In the genomic region with DNA sequence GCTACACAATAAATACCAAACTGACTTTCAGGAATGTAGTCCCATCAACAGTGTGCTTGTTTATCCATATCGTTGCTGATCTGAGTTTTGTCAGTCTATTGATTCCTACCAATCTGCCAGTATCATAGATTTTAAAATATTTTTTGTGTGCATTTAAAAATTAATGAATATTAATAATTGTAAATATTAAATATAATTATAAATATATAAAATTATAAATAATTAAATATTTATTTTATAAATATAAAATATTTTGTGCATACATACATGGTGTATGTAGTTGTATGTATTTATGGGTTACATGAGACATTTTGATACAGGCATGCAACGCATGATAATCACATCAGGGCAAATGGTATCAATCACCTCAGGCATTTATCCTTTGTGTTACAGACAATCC, we compare ENCODE assay signal across 25 cellular contexts.
"Had no signal": no experiment of that assay in that cellular context is flagged by ENCODE, and none has a peak within 500 bp of the region (broad histone marks: within the 10 kb centered on the region; RNA-seq: fewer than 3 reads in every experiment).

No MANE protein-coding gene starts in this region.

- H3K9me3 ChIP-seq: psoas muscle, spleen, testis, tibial artery had no signal

- H3K27ac ChIP-seq: dorsolateral prefrontal cortex, epithelial cell of prostate, foreskin keratinocyte, psoas muscle, skin epidermis, spleen, testis, tibial artery had no signal

- H3K4me3 Mint-ChIP-seq: immature natural killer cell; naive thymus-derived CD4-positive, alpha-beta T cell; nephron; stimulated activated memory B cell treated with anti-CD40 and anti-IgM and Interleukin-4, amounts not matched to agents 10 μg/mL and 1 μg/mL and 100 μg/mL, for 72 hours; type B pancreatic cell had no signal

- FAIRE-seq: keratinocyte had no signal

- H3K27me3 Mint-ChIP-seq: naive thymus-derived CD4-positive, alpha-beta T cell; stimulated activated memory B cell treated with anti-CD40 and anti-IgM and Interleukin-4, amounts not matched to agents 10 μg/mL and 1 μg/mL and 100 μg/mL, for 72 hours; type B pancreatic cell had no signal

- H3K27me3 ChIP-seq: dorsolateral prefrontal cortex, foreskin keratinocyte, spleen, testis, tibial artery had no signal

- H3K4me1 Mint-ChIP-seq: nephron; stimulated activated memory B cell treated with anti-CD40 and anti-IgM and Interleukin-4, amounts not matched to agents 10 μg/mL and 1 μg/mL and 100 μg/mL, for 72 hours had no signal

- H3K4me1 ChIP-seq: foreskin keratinocyte, psoas muscle, spleen, testis, tibial artery had no signal

- H3K4me3 ChIP-seq: dorsolateral prefrontal cortex, psoas muscle, skin epidermis, spleen, testis, tibial artery had no signal

- H3K9me3 Mint-ChIP-seq: immature natural killer cell, type B pancreatic cell had no signal

- DNase-seq: cerebellar nuclear complex; dorsolateral prefrontal cortex; effector CD4-positive, alpha-beta T cell; foreskin keratinocyte; hypothalamus; immature natural killer cell; mesenchymal stem cell; midbrain; naive thymus-derived CD4-positive, alpha-beta T cell; nucleus accumbens; posterior cingulate gyrus; psoas muscle; right cardiac atrium; spleen; stimulated activated CD4-positive, alpha-beta T cell treated with anti-CD3 and anti-CD28 coated beads, Interleukin-4, amount 100 ng/mL, for 4 hours; stimulated activated naive CD8-positive, alpha-beta T cell treated with anti-CD3 and anti-CD28 coated beads, Interleukin-15, Interleukin-2, amounts not matched to agents 100 U/mL and 50 U/mL, for 24 hours; substantia nigra; testis; tibial artery had no signal

- H3K27ac Mint-ChIP-seq: stimulated activated memory B cell treated with anti-CD40 and anti-IgM and Interleukin-4, amounts not matched to agents 10 μg/mL and 1 μg/mL and 100 μg/mL, for 72 hours; type B pancreatic cell had no signal
